Comparison of ENCODE assay signal across 9 cellular contexts in the genomic region with DNA sequence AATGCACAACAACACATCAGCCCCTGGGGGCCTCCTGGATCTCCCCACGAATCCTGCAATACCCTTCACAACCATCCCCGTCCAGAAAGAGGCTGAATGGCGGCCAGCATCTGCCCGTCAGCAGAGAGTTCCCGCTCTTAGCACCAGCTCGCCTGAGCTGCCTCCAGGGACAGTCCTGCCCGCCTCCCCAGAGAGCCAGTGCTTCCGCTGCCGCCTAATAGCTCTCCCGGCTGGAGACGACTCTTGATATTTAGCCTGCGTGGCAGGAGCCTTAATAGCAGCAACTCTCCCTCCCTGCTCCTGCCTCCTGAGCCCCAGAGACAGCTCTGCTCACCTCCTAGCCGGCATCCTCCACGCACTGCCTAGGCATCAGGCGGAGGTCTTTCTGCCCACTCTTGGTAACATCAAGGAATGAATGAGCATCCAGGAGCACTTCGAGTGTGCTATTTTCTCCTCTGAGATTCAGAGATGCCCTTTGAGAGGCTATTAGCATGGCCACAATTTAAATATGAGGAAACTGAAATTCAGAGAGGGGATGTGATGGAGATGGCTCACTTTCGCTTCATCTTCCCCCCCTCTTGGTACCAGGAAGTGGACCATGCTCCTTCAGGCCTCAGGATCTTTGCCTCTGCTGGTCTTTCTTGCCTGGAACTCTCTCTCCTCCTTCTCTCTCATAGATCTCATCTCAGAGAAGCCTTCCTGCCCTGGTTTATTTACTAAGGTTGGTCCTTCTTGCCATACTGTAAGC.
A peak's percentile ranks its signal among the peaks of the same experiment; 100 is the strongest.
DNase-seq lines count a peak whose midpoint lies in the region; ATAC-seq and TF ChIP-seq lines count a peak whose summit lies in the region.
"Had no signal": no experiment of that assay in that cellular context is flagged by ENCODE, and none has a peak within 500 bp of the region (broad histone marks: within the 10 kb centered on the region; RNA-seq: fewer than 3 reads in every experiment).

No MANE protein-coding gene starts in this region.

- no peaks in the 10 kb centered on the region for H3K9me3 ChIP-seq in ascending aorta

- ATAC-seq in GM19035 (IDR thresholded peaks at IDR 0.05; ENCODE audit: unreplicated experiment) = no peak

- peak overlapping the region in 1 of 2 donors; percentile 34 for H3K4me3 ChIP-seq in ascending aorta

- no peaks in the 10 kb centered on the region for H3K36me3 ChIP-seq in ascending aorta

- H3K27ac ChIP-seq in ascending aorta = peak overlapping the region; percentile 57 to 64
- H3K27ac ChIP-seq: KMS-11 had no signal

- H3K4me1 ChIP-seq in ascending aorta = peaks cover 7 to 22% of the 10 kb centered on the region in 2 donors

- no peak for TF ChIP-seq CTCF in ascending aorta (IDR thresholded peaks at IDR 0.05)

- DNase-seq in NCI-H82 (lab: John Stamatoyannopoulos, UW) = peak; percentile 58
- no peak for DNase-seq in NCI-H82 treated with DMSO at 0.1 percent for 48 hours (lab: John Stamatoyannopoulos, UW; ENCODE audit: unreplicated experiment)
- peak; percentile 41 for DNase-seq in NCI-H146 treated with DMSO at 0.1 percent for 48 hours (lab: John Stamatoyannopoulos, UW; ENCODE audit: unreplicated experiment)
- DNase-seq in ascending aorta (ENCODE audit: low spot score in 2 of 2) = no peak
- peak in 6 of 10 donors; percentile 40 to 92 (median 54) for DNase-seq in posterior cingulate gyrus
- no peak for DNase-seq in NCI-H226
- DNase-seq in kidney glomerular epithelial cell (lab: John Stamatoyannopoulos, UW) = no peak

- no peaks in the 10 kb centered on the region for H3K27me3 ChIP-seq in ascending aorta

- intact Hi-C loops in ascending aorta (cut with DNase I) (no loop called here), posterior cingulate gyrus (cut with DNase I) (no loop called here)

Comparison
In these comparisons a context has a peak if more than half of its experiments do, and no peak if none do; other contexts are left out.
1. DNase-seq: peak in NCI-H82 (single experiment), NCI-H146 treated with DMSO at 0.1 percent for 48 hours (single experiment) and posterior cingulate gyrus (6 of 10); none in NCI-H82 treated with DMSO at 0.1 percent for 48 hours (single experiment), ascending aorta (0 of 2), NCI-H226 (single experiment) and kidney glomerular epithelial cell (single experiment).